Comparison of ENCODE assay signal across 8 cellular contexts in the genomic region with DNA sequence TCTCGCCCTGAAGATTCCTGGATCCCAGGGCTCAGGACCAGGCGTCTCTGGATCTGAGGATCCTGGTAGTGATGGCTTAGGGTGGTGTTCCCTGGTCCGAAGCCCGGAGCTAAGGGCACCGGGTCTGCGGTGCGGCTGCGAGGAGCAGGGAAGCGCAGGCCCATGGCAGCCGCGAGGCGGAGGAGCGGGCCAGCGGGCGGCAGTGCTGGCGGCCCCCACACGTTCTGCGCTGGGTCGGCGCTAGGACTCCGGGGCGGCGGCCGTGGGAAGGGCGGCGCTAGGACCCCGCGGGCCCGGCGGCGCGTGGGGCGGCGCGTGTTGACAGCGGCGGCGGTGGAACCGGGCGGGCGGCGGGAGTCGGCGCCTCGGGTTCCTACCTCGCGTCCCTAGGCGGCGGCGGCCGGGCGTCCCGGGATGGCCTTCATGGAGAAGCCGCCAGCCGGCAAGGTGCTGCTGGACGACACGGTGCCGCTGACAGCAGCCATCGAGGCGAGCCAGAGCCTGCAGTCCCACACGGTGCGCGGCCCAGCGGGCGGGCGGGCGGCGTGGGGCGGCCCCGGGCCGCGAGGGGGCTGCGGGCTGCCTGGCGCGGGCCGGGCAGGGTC. TPM values are rescaled to one million over a fixed set of nuclear protein-coding genes. Genes with fewer than 3 reads are reported as not detected.
DNase-seq lines count a peak whose midpoint lies in the region; ATAC-seq and TF ChIP-seq lines count a peak whose summit lies in the region.

Gene PXK (plus strand): TSS at position 318 of the 605 bp plus-strand sequence. CDS start 97 bp downstream, at position 415.

- no peaks in the 10 kb centered on the region for H3K27me3 ChIP-seq in CD4-positive, alpha-beta memory T cell (ENCODE audit: insufficient read depth, low read length)
- no peaks in the 10 kb centered on the region for H3K27me3 ChIP-seq in SJSA1 (replicated peaks)

- no peaks in the 10 kb centered on the region for H3K9me3 Mint-ChIP-seq in CD4-positive, alpha-beta memory T cell
- no peaks in the 10 kb centered on the region for H3K9me3 Mint-ChIP-seq in nephron progenitor cell
- no peaks in the 10 kb centered on the region for H3K9me3 Mint-ChIP-seq in stimulated activated naive CD8-positive, alpha-beta T cell treated with anti-CD3 and anti-CD28 coated beads, Interleukin-15, Interleukin-2, amounts not matched to agents 100 ng/mL and 50 ng/mL, for 24 hours

- no peaks in the 10 kb centered on the region for H3K36me3 ChIP-seq in CD4-positive, alpha-beta memory T cell (ENCODE audit: insufficient read depth, low read length)
- H3K36me3 ChIP-seq in SJSA1, result peaks cover 5% of the 10 kb centered on the region; the same call in 1 of the 2 replicates

- H3K36me3 Mint-ChIP-seq in CD4-positive, alpha-beta memory T cell, result peaks cover 5 to 6% of the 10 kb centered on the region in 2 donors
- no peaks in the 10 kb centered on the region for H3K36me3 Mint-ChIP-seq in nephron progenitor cell (ENCODE audit: low read depth)
- H3K36me3 Mint-ChIP-seq in stimulated activated naive CD8-positive, alpha-beta T cell treated with anti-CD3 and anti-CD28 coated beads, Interleukin-15, Interleukin-2, amounts not matched to agents 100 ng/mL and 50 ng/mL, for 24 hours (ENCODE audit: low read depth), result peaks cover 10% of the 10 kb centered on the region

- no peaks in the 10 kb centered on the region for H3K9me3 ChIP-seq in CD4-positive, alpha-beta memory T cell (ENCODE audit: control insufficient read depth in 1 of 2, low read length in 2 of 2)
- peaks cover 5% of the 10 kb centered on the region; the same call in 1 of the 2 replicates for H3K9me3 ChIP-seq in SJSA1 (replicated peaks)

- POLR2A ChIA-PET in CD4-positive, alpha-beta memory T cell (lab: Charles Lee; ENCODE audit: partially characterized antibody), result interaction anchor here (0.9 to 3.6 kb wide), 4 partner anchors 17 to 160 kb away, joined by 5 to 33 read pairs (median 14); partner anchors contain the start of genes HTD2, KCTD6, PDHB and RPP14

- no peaks in the 10 kb centered on the region for H3K27me3 Mint-ChIP-seq in CD4-positive, alpha-beta memory T cell
- peaks cover 10% of the 10 kb centered on the region for H3K27me3 Mint-ChIP-seq in nephron progenitor cell (ENCODE audit: low read depth, poor library complexity)
- no peaks in the 10 kb centered on the region for H3K27me3 Mint-ChIP-seq in stimulated activated naive CD8-positive, alpha-beta T cell treated with anti-CD3 and anti-CD28 coated beads, Interleukin-15, Interleukin-2, amounts not matched to agents 100 ng/mL and 50 ng/mL, for 24 hours

- peak within 1 kb of the TSS; percentile 96 to 100 (median 100) for H3K4me3 Mint-ChIP-seq in CD4-positive, alpha-beta memory T cell
- H3K4me3 Mint-ChIP-seq in nephron progenitor cell, result peak within 1 kb of the TSS; percentile 92
- H3K4me3 Mint-ChIP-seq in stimulated activated naive CD8-positive, alpha-beta T cell treated with anti-CD3 and anti-CD28 coated beads, Interleukin-15, Interleukin-2, amounts not matched to agents 100 ng/mL and 50 ng/mL, for 24 hours, result peak within 1 kb of the TSS; percentile 98

- peak; percentile 75 to 84 (median 81) for DNase-seq in CD4-positive, alpha-beta memory T cell
- DNase-seq in SJSA1 (ENCODE audit: low read depth in 1 of 2, low spot score in 2 of 2), result peak; percentile 50 to 70
- DNase-seq in activated gamma-delta T cell treated with Interleukin-2 at 50 U/mL for 16 hours, result peak; percentile 70
- DNase-seq in fibroblast of the conjunctiva (ENCODE audit: low read depth), result peak; percentile 42
- DNase-seq in nephron progenitor cell, result peak; percentile 83

- no peak for TF ChIP-seq CTCF in nephron progenitor cell (IDR thresholded peaks at IDR 0.05)

- ATAC-seq in GM19328 (IDR thresholded peaks at IDR 0.05; ENCODE audit: unreplicated experiment) (peak; percentile 88), HG03457 (IDR thresholded peaks at IDR 0.05; ENCODE audit: unreplicated experiment) (peak; percentile 89)

- intact Hi-C loops in CD4-positive, alpha-beta memory T cell (cut with micrococcal nuclease), result loop anchor here (1.0 to 5.0 kb wide), 6 partner anchors 11 to 160 kb away; partner anchors contain the start of genes ABHD6, HTD2, KCTD6 and PDHB

- H3K27ac ChIP-seq in CD4-positive, alpha-beta memory T cell (ENCODE audit: low read depth, low read length), result peak within 1 kb of the TSS; percentile 56
- H3K27ac ChIP-seq in SJSA1, result no peak within 1 kb of the TSS

- peak within 1 kb of the TSS; percentile 85 to 98 (median 95) for H3K27ac Mint-ChIP-seq in CD4-positive, alpha-beta memory T cell
- peak within 1 kb of the TSS; percentile 35 for H3K27ac Mint-ChIP-seq in nephron progenitor cell
- peak within 1 kb of the TSS; percentile 92 for H3K27ac Mint-ChIP-seq in stimulated activated naive CD8-positive, alpha-beta T cell treated with anti-CD3 and anti-CD28 coated beads, Interleukin-15, Interleukin-2, amounts not matched to agents 100 ng/mL and 50 ng/mL, for 24 hours

- H3K4me1 Mint-ChIP-seq in CD4-positive, alpha-beta memory T cell, result peaks cover 23 to 48% (median 33%) of the 10 kb centered on the region in 4 donors
- H3K4me1 Mint-ChIP-seq in nephron progenitor cell, result peaks cover 48% of the 10 kb centered on the region
- peaks cover 45% of the 10 kb centered on the region for H3K4me1 Mint-ChIP-seq in stimulated activated naive CD8-positive, alpha-beta T cell treated with anti-CD3 and anti-CD28 coated beads, Interleukin-15, Interleukin-2, amounts not matched to agents 100 ng/mL and 50 ng/mL, for 24 hours (ENCODE audit: low read depth)

- CTCF ChIA-PET in CD4-positive, alpha-beta memory T cell (lab: Charles Lee; ENCODE audit: partially characterized antibody), result interaction anchor here (1.0 to 6.2 kb wide), 8 partner anchors 11 to 163 kb away, joined by 4 to 50 read pairs (median 5); partner anchors contain the start of genes HTD2, KCTD6 and RPP14

- H3K4me3 ChIP-seq in CD4-positive, alpha-beta memory T cell (ENCODE audit: low read length in 2 of 2), result peak within 1 kb of the TSS; percentile 46 to 57
- peak within 1 kb of the TSS; percentile 90 for H3K4me3 ChIP-seq in SJSA1

- H3K4me1 ChIP-seq in CD4-positive, alpha-beta memory T cell (ENCODE audit: insufficient read depth, low read length), result peaks cover 30% of the 10 kb centered on the region
- H3K4me1 ChIP-seq in SJSA1 (replicated peaks), result peaks cover 38% of the 10 kb centered on the region

RNA-seq across cellular contexts. Expression of gene PXK, which starts in this region (rescaled TPM):
- total RNA-seq in CD4-positive, alpha-beta memory T cell, result 10 to 100 TPM; 20.0 to 20.2 TPM
- polyA plus RNA-seq in CD4-positive, alpha-beta memory T cell, result 10 to 100 TPM; 23.5 to 28.7 TPM
- total RNA-seq in SJSA1 (2014; rRNA removed; shearing (Covaris generic)), result 6.5 and 13.3 TPM in 2 replicates

Comparison
In these comparisons a context has a peak if more than half of its experiments do, and no peak if none do; other contexts are left out.
1. H3K27ac Mint-ChIP-seq: peak in every context shown above with its lines; median percentile 95 in CD4-positive, alpha-beta memory T cell; 92 in stimulated activated naive CD8-positive, alpha-beta T cell treated with anti-CD3 and anti-CD28 coated beads, Interleukin-15, Interleukin-2, amounts not matched to agents 100 ng/mL and 50 ng/mL, for 24 hours; 35 in nephron progenitor cell.